In the genomic region with DNA sequence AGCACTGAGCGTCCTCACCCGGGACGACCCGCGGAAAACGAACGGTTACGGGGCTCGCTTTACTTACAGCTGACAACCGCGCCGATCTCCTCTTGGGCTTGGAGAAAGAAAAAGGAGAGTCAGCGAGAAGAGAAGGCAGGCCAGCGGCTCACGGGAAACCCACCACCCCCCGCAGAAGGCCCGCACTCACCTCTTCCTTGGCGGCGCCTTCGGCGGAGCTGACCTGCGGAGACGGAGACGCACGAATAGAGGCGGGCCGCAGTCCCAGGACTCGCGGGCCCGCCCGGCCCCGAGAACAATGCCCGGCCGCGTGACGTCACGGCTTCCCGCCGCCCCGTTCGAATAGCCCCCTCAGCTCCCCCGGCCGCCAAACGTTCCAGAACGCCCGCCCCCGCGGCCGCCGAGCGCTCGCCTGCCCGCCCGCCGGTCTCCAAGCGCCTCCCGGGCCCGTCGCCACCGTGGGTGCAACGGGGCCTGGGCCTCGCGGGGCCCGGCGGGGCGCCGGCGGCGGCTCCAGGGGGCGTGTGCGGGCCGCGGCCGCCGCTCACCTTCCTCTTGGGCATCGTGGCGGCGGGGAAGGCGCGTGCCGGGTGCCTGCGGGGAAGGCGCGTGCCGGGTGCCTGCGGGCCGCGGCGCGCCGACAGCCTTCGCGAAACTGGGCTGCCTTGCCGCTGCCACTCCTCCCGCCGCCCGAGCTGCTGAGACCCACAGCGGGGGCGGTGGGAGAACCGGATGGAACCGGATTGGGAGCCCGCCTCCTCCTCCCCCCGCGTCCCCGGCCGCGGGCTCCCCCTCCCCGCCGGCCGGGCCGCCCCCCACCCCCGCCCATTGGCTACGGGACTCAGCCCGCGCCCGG, we compare ENCODE assay signal across 8 cellular contexts. TPM values are rescaled to one million over a fixed set of nuclear protein-coding genes. Genes with fewer than 3 reads are reported as not detected.
DNase-seq lines count a peak whose midpoint lies in the region; ATAC-seq and TF ChIP-seq lines count a peak whose summit lies in the region.

A gene with protein sequence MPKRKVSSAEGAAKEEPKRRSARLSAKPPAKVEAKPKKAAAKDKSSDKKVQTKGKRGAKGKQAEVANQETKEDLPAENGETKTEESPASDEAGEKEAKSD (minus strand): TSS at position 734 of the 856 bp plus-strand sequence. CDS start 171 bp downstream, at position 563.

- DNase-seq in D341Med (ENCODE audit: low spot score) (peak; percentile 88), HuH-7.5 (ENCODE audit: low spot score) (peak; percentile 41), epithelial cell of esophagus (ENCODE audit: low read depth) (peak; percentile 92), mucosa of gallbladder (ENCODE audit: low spot score) (peak; percentile 86)
- DNase-seq in activated CD8-positive, alpha-beta memory T cell treated with anti-CD3 and anti-CD28 coated beads, Interleukin-2, amount 50 U/mL, for 48 hours, result peak; percentile 92
- DNase-seq in stimulated activated CD8-positive, alpha-beta memory T cell treated with anti-CD3 and anti-CD28 coated beads, Interleukin-4, amount 100 ng/mL, for 4 hours (ENCODE audit: low read depth in 2 of 2, low spot score in 1 of 2), result peak; percentile 70 to 84

- no peaks in the 10 kb centered on the region for H3K9me3 ChIP-seq in OCI-LY3 (ENCODE audit: insufficient read depth, low read length)

- H3K4me3 ChIP-seq in OCI-LY3 (ENCODE audit: low read length) (peak within 1 kb of the TSS; percentile 92), epithelial cell of esophagus (ENCODE audit: low read length) (peak within 1 kb of the TSS; percentile 91)

- H3K27me3 ChIP-seq in OCI-LY3 (ENCODE audit: low read depth, low read length), result no peaks in the 10 kb centered on the region

- peak within 1 kb of the TSS; percentile 83 for H3K27ac ChIP-seq in OCI-LY3 (ENCODE audit: low read length)

- H3K4me1 ChIP-seq in OCI-LY3 (ENCODE audit: low read length), result peaks cover 21% of the 10 kb centered on the region

- H3K79me2 ChIP-seq in OCI-LY3 (ENCODE audit: low read length), result peaks cover 42% of the 10 kb centered on the region

- ATAC-seq in GM21526 (IDR thresholded peaks at IDR 0.05; ENCODE audit: low FRiP score, unreplicated experiment), result peak; percentile 54

- peak within 1 kb of the TSS; percentile 83 for H3K9ac ChIP-seq in OCI-LY3 (ENCODE audit: low read length)

- TF ChIP-seq CTCF in OCI-LY3 (IDR thresholded peaks at IDR 0.05; ENCODE audit: low read depth, low read length), result no peak
- TF ChIP-seq CTCF in epithelial cell of esophagus (IDR thresholded peaks at IDR 0.05; ENCODE audit: insufficient read depth, low read depth, low read length, missing control alignments), result no peak

- H2AFZ ChIP-seq in OCI-LY3 (ENCODE audit: low read depth, low read length), result peak within 1 kb of the TSS; percentile 95; the same call in 1 of the 2 replicates

- H3K4me2 ChIP-seq in OCI-LY3 (ENCODE audit: low read length), result peak within 1 kb of the TSS; percentile 93

- H4K20me1 ChIP-seq in OCI-LY3 (ENCODE audit: insufficient read depth, low read length), result peaks cover 22% of the 10 kb centered on the region

- H3K36me3 ChIP-seq in OCI-LY3 (replicated peaks; ENCODE audit: low read depth, low read length), result peaks cover 35% of the 10 kb centered on the region

RNA-seq across cellular contexts. Expression of the gene that starts here (rescaled TPM):
- total RNA-seq in mucosa of gallbladder, result 191 TPM

Comparison
In these comparisons a context has a peak if more than half of its experiments do, and no peak if none do; other contexts are left out.
1. Peak in every context shown above with its lines: DNase-seq, ATAC-seq, H3K4me3 ChIP-seq and H3K27ac ChIP-seq.
2. DNase-seq: peak in every context shown above with its lines; median percentile 92 in activated CD8-positive, alpha-beta memory T cell treated with anti-CD3 and anti-CD28 coated beads, Interleukin-2, amount 50 U/mL, for 48 hours; 92 in epithelial cell of esophagus; 88 in D341Med; 86 in mucosa of gallbladder; 77 in stimulated activated CD8-positive, alpha-beta memory T cell treated with anti-CD3 and anti-CD28 coated beads, Interleukin-4, amount 100 ng/mL, for 4 hours; 41 in HuH-7.5.